Comparison of ENCODE assay signal across 2 cellular contexts in the genomic region with DNA sequence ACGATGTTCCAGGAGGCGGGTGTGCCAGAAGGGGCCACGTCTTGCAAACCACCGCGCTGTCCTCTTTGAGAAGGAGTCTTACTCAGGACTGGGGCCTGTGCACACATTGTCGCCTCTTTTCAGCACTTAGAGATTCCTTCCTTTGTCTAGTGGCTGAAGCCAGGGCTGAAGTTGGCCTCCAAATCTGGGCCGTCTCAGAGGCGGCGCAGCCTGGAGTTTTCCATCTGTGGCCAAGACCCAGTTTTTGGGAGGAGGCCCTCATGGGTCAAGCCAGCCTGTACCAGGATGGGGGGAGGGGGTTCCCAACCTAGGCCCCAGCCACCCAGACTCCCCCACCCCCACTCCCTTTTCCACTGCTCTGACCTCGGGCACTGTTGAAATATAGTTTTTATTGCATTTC.
TF ChIP-seq lines count a peak whose summit lies in the region.

No MANE protein-coding gene starts in this region.

TF ChIP-seq in SK-N-SH, 30 proteins besides CTCF, POLR2A, EP300 and RAD21 (continued from another document):
- TF ChIP-seq ZBTB33 (IDR thresholded peaks at IDR 0.05; ENCODE audit: borderline replicate concordance, low read depth), result no peak
- TF ChIP-seq, protein P1, sequence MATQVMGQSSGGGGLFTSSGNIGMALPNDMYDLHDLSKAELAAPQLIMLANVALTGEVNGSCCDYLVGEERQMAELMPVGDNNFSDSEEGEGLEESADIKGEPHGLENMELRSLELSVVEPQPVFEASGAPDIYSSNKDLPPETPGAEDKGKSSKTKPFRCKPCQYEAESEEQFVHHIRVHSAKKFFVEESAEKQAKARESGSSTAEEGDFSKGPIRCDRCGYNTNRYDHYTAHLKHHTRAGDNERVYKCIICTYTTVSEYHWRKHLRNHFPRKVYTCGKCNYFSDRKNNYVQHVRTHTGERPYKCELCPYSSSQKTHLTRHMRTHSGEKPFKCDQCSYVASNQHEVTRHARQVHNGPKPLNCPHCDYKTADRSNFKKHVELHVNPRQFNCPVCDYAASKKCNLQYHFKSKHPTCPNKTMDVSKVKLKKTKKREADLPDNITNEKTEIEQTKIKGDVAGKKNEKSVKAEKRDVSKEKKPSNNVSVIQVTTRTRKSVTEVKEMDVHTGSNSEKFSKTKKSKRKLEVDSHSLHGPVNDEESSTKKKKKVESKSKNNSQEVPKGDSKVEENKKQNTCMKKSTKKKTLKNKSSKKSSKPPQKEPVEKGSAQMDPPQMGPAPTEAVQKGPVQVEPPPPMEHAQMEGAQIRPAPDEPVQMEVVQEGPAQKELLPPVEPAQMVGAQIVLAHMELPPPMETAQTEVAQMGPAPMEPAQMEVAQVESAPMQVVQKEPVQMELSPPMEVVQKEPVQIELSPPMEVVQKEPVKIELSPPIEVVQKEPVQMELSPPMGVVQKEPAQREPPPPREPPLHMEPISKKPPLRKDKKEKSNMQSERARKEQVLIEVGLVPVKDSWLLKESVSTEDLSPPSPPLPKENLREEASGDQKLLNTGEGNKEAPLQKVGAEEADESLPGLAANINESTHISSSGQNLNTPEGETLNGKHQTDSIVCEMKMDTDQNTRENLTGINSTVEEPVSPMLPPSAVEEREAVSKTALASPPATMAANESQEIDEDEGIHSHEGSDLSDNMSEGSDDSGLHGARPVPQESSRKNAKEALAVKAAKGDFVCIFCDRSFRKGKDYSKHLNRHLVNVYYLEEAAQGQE (IDR thresholded peaks at IDR 0.05; ENCODE audit: low read depth, low read length), result no peak
- TF ChIP-seq CHD2 (IDR thresholded peaks at IDR 0.05; ENCODE audit: low read length, partially characterized antibody), result no peak
- TF ChIP-seq, protein P2, sequence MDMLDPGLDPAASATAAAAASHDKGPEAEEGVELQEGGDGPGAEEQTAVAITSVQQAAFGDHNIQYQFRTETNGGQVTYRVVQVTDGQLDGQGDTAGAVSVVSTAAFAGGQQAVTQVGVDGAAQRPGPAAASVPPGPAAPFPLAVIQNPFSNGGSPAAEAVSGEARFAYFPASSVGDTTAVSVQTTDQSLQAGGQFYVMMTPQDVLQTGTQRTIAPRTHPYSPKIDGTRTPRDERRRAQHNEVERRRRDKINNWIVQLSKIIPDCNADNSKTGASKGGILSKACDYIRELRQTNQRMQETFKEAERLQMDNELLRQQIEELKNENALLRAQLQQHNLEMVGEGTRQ (IDR thresholded peaks at IDR 0.05; ENCODE audit: borderline replicate concordance, low read depth, low read length), result no peak
- TF ChIP-seq TEAD4 (IDR thresholded peaks at IDR 0.05; ENCODE audit: borderline replicate concordance, insufficient read depth), result no peak
- no peak for TF ChIP-seq GABPA (IDR thresholded peaks at IDR 0.05; ENCODE audit: low read depth)

TF ChIP-seq in SK-N-SH treated with all-trans-retinoic acid at 6 μM for 48 hours, 23 proteins besides CTCF, POLR2A, EP300 and RAD21:
- TF ChIP-seq TSHZ2 (CRISPR knock-in tag; IDR thresholded peaks at IDR 0.05) (no peak), GLIS3 (CRISPR knock-in tag; IDR thresholded peaks at IDR 0.05) (no peak), ZFP3 (CRISPR knock-in tag; IDR thresholded peaks at IDR 0.05) (no peak), SNAI2 (CRISPR knock-in tag; IDR thresholded peaks at IDR 0.05) (no peak), ZNF565 (CRISPR knock-in tag; conservative IDR thresholded peaks at IDR 0.05; ENCODE audit: low read depth) (no peak), PPARA (CRISPR knock-in tag; IDR thresholded peaks at IDR 0.05; ENCODE audit: borderline replicate concordance) (no peak), CSRNP3 (CRISPR knock-in tag; IDR thresholded peaks at IDR 0.05) (no peak), CSDC2 (CRISPR knock-in tag; IDR thresholded peaks at IDR 0.05) (no peak), ESRRG (CRISPR knock-in tag; IDR thresholded peaks at IDR 0.05) (no peak)
